26 cellular contexts compared by ENCODE assay signal in the genomic region with DNA sequence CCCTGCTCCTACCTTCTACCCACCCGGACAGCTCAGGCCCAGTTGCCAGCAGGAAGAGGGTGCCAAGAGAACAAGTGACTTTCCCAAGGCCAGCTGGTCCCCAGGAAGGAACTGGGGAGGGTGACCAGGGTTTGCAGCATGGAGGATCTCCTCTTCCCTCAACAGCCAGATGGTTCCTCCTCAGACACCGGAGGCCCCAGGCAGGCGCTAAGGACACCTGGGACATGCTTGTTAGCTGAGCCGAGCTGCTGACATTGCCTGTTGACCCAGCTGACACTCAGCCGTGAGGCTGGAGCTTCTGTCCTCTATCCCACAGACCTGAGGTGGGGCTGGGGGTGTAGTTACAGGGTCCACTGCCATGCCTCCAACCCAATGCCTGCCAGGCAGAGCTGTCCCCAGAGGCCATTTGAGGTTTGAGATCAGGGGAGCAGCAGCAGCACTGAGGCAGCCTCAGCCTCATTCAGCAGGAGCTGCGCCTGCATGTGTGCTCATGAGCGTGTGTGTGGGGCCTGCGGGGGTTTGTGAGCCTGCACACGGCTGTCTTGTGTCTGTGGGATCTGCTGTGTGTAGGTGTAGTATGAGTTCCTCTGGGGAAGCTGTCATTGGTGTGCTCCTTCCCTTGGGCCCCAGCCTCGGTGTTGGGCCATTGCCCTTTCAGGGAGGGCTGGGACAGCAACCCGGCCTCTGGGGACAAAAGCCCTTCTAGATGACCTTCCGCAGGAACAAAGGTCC. TPM values are rescaled to one million over a fixed set of nuclear protein-coding genes. Genes with fewer than 3 reads are reported as not detected.
DNase-seq lines count a peak whose midpoint lies in the region; ATAC-seq, FAIRE-seq and TF ChIP-seq lines count a peak whose summit lies in the region.
"Had no signal": no experiment of that assay in that cellular context is flagged by ENCODE, and none has a peak within 500 bp of the region (broad histone marks: within the 10 kb centered on the region; RNA-seq: fewer than 3 reads in every experiment).

No MANE protein-coding gene starts in this region.

- TF ChIP-seq CTCF in BE2C (IDR thresholded peaks at IDR 0.05; ENCODE audit: low read depth, low read length): no peak

- H3K36me3 ChIP-seq in BE2C: no peaks in the 10 kb centered on the region; the same call in 1 of the 2 replicates

- peaks cover 20% of the 10 kb centered on the region for H3K4me1 ChIP-seq in BE2C
- H3K4me1 ChIP-seq: left lung had no signal

- no peak for TF ChIP-seq POLR2A in GM12891 (IDR thresholded peaks at IDR 0.05; ENCODE audit: low read depth, low read length)

- ATAC-seq in HG03432 (IDR thresholded peaks at IDR 0.05; ENCODE audit: unreplicated experiment) (no peak), HG03097 (IDR thresholded peaks at IDR 0.05; ENCODE audit: low FRiP score, unreplicated experiment) (no peak)
- ATAC-seq: activated T-cell treated with anti-CD3 and anti-CD28 coated beads, Interleukin-2, amount 50 U/mL, for 72 hours; left lung; natural killer cell treated with Interleukin-12 subunit alpha and Interleukin-12 subunit beta and Interleukin-15 and Interleukin-18, amount 100 ng/mL, for 72 hours had no signal

- FAIRE-seq in GM12891 (lab: Jason Lieb, UNC): peak; percentile 13

- no peaks in the 10 kb centered on the region for H3K9me3 ChIP-seq in BE2C
- H3K9me3 ChIP-seq: left lung had no signal

- DNase-seq in BE2C: peak; percentile 12
- DNase-seq in GM12891 (ENCODE audit: insufficient read length, low spot score): no peak
- peak; percentile 24 for DNase-seq in NCI-H69 (lab: John Stamatoyannopoulos, UW)
- peak in 40 of 42 donors; percentile 40 to 94 (median 72) for DNase-seq in head of caudate nucleus
- DNase-seq in activated effector memory CD4-positive, alpha-beta T cell treated with anti-CD3 and anti-CD28 coated beads, Interleukin-2, amount 50 U/mL, for 16 hours: no peak
- DNase-seq in RKO (ENCODE audit: low spot score): no peak
- DNase-seq: ACHN; activated CD4-positive, alpha-beta T cell treated with anti-CD3 and anti-CD28 coated beads for 1 hour; activated naive CD4-positive, alpha-beta T cell treated with anti-CD3 and anti-CD28 coated beads, Interleukin-2, amount 50 U/mL, for 16 hours; activated T-cell treated with anti-CD3 and anti-CD28 coated beads, Interleukin-2, amount 50 U/mL, for 72 hours; aorta; CD4-positive, CD25-positive, alpha-beta regulatory T cell; foreskin fibroblast; GM23248; immature natural killer cell; left lung; NCI-H748 treated with DMSO at 0.1 percent for 48 hours; SHP77; stimulated activated CD4-positive, alpha-beta T cell treated with anti-CD3 and anti-CD28 coated beads, Interleukin-2, amount 100 ng/mL, for 24 hours; stimulated activated naive CD4-positive, alpha-beta T cell; SW 1271 had no signal

- no peak overlapping the region for H3K4me3 ChIP-seq in BE2C (ENCODE audit: low read depth, low read length)
- H3K4me3 ChIP-seq: GM23248, left lung, skin epidermis had no signal

- no peaks in the 10 kb centered on the region for H3K27me3 ChIP-seq in BE2C

- intact Hi-C loops in head of caudate nucleus (cut with DNase I): no loop called here

TF ChIP-seq in GM12891, 5 proteins besides CTCF, POLR2A, EP300 and RAD21:
- no peak for TF ChIP-seq POU2F2 (IDR thresholded peaks at IDR 0.05; ENCODE audit: low read depth, low read length)
- TF ChIP-seq TAF1 (IDR thresholded peaks at IDR 0.05; ENCODE audit: low read depth, low read length): no peak
- TF ChIP-seq PAX5 (IDR thresholded peaks at IDR 0.05; ENCODE audit: insufficient read depth, low read length, severe bottlenecking): no peak
- TF ChIP-seq SPI1 (IDR thresholded peaks at IDR 0.05; ENCODE audit: low read depth, low read length): no peak
- no peak for TF ChIP-seq POLR2AphosphoS5 (IDR thresholded peaks at IDR 0.05; ENCODE audit: low read depth, low read length)

RNA-seq across cellular contexts. Expression of gene CPLX3, which starts 7.1 kb away (rescaled TPM):
- polyA plus RNA-seq in BE2C (2012; ENCODE audit: insufficient read depth, insufficient read length, low read depth): not detected
- polyA plus RNA-seq in GM12891 (2012; ENCODE audit: low read depth, missing spikeins): 0.15 TPM
- polyA plus RNA-seq: CD4-positive, CD25-positive, alpha-beta regulatory T cell; GM23248; IgD-negative memory B cell; immature natural killer cell had no signal

RNA-seq across cellular contexts. Expression of gene ULK3, which starts 9.4 kb away (rescaled TPM):
- polyA plus RNA-seq in BE2C (2012; ENCODE audit: insufficient read depth, insufficient read length, low read depth): 152 TPM
- 16.3 TPM for polyA plus RNA-seq in GM12891 (2012; ENCODE audit: low read depth, missing spikeins)

RNA-seq across cellular contexts. Expression of gene LMAN1L, which starts 20.9 kb away (rescaled TPM):
- 0.73 TPM for polyA plus RNA-seq in BE2C (2012; ENCODE audit: insufficient read depth, insufficient read length, low read depth)
- polyA plus RNA-seq in GM12891 (2012; ENCODE audit: low read depth, missing spikeins): 0.28 TPM
- polyA plus RNA-seq: CD4-positive, CD25-positive, alpha-beta regulatory T cell; GM23248; IgD-negative memory B cell; immature natural killer cell had no signal

RNA-seq across cellular contexts. Expression of gene SCAMP2, which starts 39.6 kb away (rescaled TPM):
- 76.6 TPM for polyA plus RNA-seq in BE2C (2012; ENCODE audit: insufficient read depth, insufficient read length, low read depth)
- 59.8 TPM for polyA plus RNA-seq in GM12891 (2012; ENCODE audit: low read depth, missing spikeins)

RNA-seq across cellular contexts. Expression of gene CSK, which starts 51.7 kb away (rescaled TPM):
- polyA plus RNA-seq in BE2C (2012; ENCODE audit: insufficient read depth, insufficient read length, low read depth): 311 TPM
- 116 TPM for polyA plus RNA-seq in GM12891 (2012; ENCODE audit: low read depth, missing spikeins)

Comparison
In these comparisons a context has a peak if more than half of its experiments do, and no peak if none do; other contexts are left out.
1. DNase-seq: peak in BE2C (single experiment), NCI-H69 (single experiment) and head of caudate nucleus (40 of 42); none in GM12891 (single experiment), activated effector memory CD4-positive, alpha-beta T cell treated with anti-CD3 and anti-CD28 coated beads, Interleukin-2, amount 50 U/mL, for 16 hours (single experiment) and RKO (single experiment).